ENCODE assay signal across 1 cellular context in the genomic region with DNA sequence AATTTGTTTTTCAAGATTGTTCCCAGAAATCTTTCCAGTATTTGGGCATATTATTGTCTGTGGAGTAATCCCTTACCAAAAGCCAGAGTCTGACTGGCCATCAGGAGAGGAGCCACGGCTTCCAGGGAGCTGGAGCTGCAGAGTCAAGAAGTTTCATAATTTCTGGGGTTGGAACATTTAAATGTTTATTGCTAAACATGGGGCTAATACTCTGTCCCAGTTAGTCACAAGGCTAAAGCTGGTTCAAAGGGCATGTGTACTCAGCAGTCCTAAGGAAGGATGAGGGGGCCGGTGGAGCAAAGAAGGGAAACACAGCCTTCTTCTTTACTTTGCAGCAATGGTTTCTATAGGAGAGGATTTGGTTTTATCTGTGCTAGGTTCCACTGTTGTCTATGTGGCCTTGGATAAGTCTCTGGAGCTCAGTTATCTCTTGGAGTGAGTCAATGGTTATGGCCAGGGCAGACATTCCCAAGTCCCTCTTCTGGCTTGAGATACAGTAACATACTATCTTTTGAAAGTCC.
TF ChIP-seq lines count a peak whose summit lies in the region.

No MANE protein-coding gene starts in this region.

TF ChIP-seq in K562, 482 proteins besides CTCF, POLR2A, EP300 and RAD21:
- TF ChIP-seq ARID3A (IDR thresholded peaks at IDR 0.05; ENCODE audit: borderline replicate concordance, low read depth, low read length) (no peak), CBFA2T3 (IDR thresholded peaks at IDR 0.05) (peak; percentile 28; the same call in 1 of the 2 replicates), FOSL1 (tag; conservative IDR thresholded peaks at IDR 0.05) (0 out of 2 replicates have a peak, but pooled peaks have one; percentile 51), HOXB6 (CRISPR knock-in tag; IDR thresholded peaks at IDR 0.05; ENCODE audit: borderline replicate concordance) (no peak), CEBPG (CRISPR knock-in tag; IDR thresholded peaks at IDR 0.05) (no peak), CEBPG (tag; conservative IDR thresholded peaks at IDR 0.05 in 1 of 2, IDR thresholded peaks at IDR 0.05 in 1 of 2) (peak in 1 of 2 experiments; percentile 64; a peak in 2 of 4 replicates), ZNF232 (CRISPR knock-in tag; IDR thresholded peaks at IDR 0.05) (no peak), MXD1 (CRISPR knock-in tag; IDR thresholded peaks at IDR 0.05; ENCODE audit: borderline replicate concordance, poor library complexity, severe bottlenecking) (no peak), NCOA2 (IDR thresholded peaks at IDR 0.05; ENCODE audit: partially characterized antibody in 2 of 2) (no peak), FOXK1 (CRISPR knock-in tag; IDR thresholded peaks at IDR 0.05; ENCODE audit: borderline replicate concordance) (no peak), TOE1 (IDR thresholded peaks at IDR 0.05; ENCODE audit: borderline replicate concordance) (no peak), TOE1 (CRISPR knock-in tag; IDR thresholded peaks at IDR 0.05; ENCODE audit: borderline replicate concordance, low read depth) (no peak), CEBPB (tag; IDR thresholded peaks at IDR 0.05) (peak; percentile 75), NR2C2 (CRISPR knock-in tag; IDR thresholded peaks at IDR 0.05) (no peak), NR2C2 (tag; IDR thresholded peaks at IDR 0.05) (peak; percentile 51), MCM7 (IDR thresholded peaks at IDR 0.05) (no peak)
- TF ChIP-seq, protein P1, sequence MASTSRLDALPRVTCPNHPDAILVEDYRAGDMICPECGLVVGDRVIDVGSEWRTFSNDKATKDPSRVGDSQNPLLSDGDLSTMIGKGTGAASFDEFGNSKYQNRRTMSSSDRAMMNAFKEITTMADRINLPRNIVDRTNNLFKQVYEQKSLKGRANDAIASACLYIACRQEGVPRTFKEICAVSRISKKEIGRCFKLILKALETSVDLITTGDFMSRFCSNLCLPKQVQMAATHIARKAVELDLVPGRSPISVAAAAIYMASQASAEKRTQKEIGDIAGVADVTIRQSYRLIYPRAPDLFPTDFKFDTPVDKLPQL (IDR thresholded peaks at IDR 0.05; ENCODE audit: extremely low read depth, insufficient read length), result no peak
